In genomic region chr12:41459815-41460214, GRCh38 we compare ENCODE assay signal across 23 cellular contexts.
A peak's percentile ranks its signal among the peaks of the same experiment; 100 is the strongest.
DNase-seq lines count a peak whose midpoint lies in the region; ATAC-seq and TF ChIP-seq lines count a peak whose summit lies in the region.
"Had no signal": no experiment of that assay in that cellular context is flagged by ENCODE, and none has a peak within 500 bp of the region (broad histone marks: within the 10 kb centered on the region; RNA-seq: fewer than 3 reads in every experiment).

No MANE protein-coding gene starts in this region.

- H2AFZ ChIP-seq in PC-3 (ENCODE audit: low read length) (no peak overlapping the region), mammary epithelial cell (ENCODE audit: low read depth, low read length) (no peak overlapping the region)
- H2AFZ ChIP-seq: GM23338 had no signal

- H3K27me3 ChIP-seq in PC-3 (ENCODE audit: low read length), result no peaks in the 10 kb centered on the region
- no peaks in the 10 kb centered on the region for H3K27me3 ChIP-seq in mammary epithelial cell (ENCODE audit: insufficient read depth, low read length)
- H3K27me3 ChIP-seq: BE2C; BLaER1 treated with 17β-estradiol and CSF1 and Interleukin-3, amounts not matched to agents 10 nM and 100 nM had no signal

- no peak for ATAC-seq in PC-3
- ATAC-seq: A549, GM12878, GM23338, HCT116 had no signal

- no peaks in the 10 kb centered on the region for H4K20me1 ChIP-seq in PC-3 (ENCODE audit: low read length)
- no peaks in the 10 kb centered on the region for H4K20me1 ChIP-seq in mammary epithelial cell (ENCODE audit: insufficient read depth, low read length)
- H4K20me1 ChIP-seq: BLaER1 treated with 17β-estradiol and CSF1 and Interleukin-3, amounts not matched to agents 10 nM and 100 nM had no signal

- H3K27ac ChIP-seq in PC-3 (ENCODE audit: low read length), result no peak overlapping the region
- H3K27ac ChIP-seq in mammary epithelial cell (ENCODE audit: insufficient read depth, low read depth, low read length), result no peak overlapping the region
- H3K27ac ChIP-seq: A549; BLaER1 treated with 17β-estradiol and CSF1 and Interleukin-3, amounts not matched to agents 10 nM and 100 nM had no signal

- H3K36me3 ChIP-seq in PC-3 (ENCODE audit: low read depth, low read length) (no peaks in the 10 kb centered on the region), mammary epithelial cell (ENCODE audit: insufficient read depth, low read length) (no peaks in the 10 kb centered on the region)
- H3K36me3 ChIP-seq: BE2C; BLaER1 treated with 17β-estradiol and CSF1 and Interleukin-3, amounts not matched to agents 10 nM and 100 nM had no signal

- no peak for TF ChIP-seq RAD21 in Ishikawa (IDR thresholded peaks at IDR 0.05; ENCODE audit: low read depth)

- no peaks in the 10 kb centered on the region for H3K9me3 ChIP-seq in PC-3 (ENCODE audit: low read length)
- no peaks in the 10 kb centered on the region for H3K9me3 ChIP-seq in mammary epithelial cell (replicated peaks; ENCODE audit: insufficient read depth, low read length)
- H3K9me3 ChIP-seq: A549; BE2C; BLaER1 treated with 17β-estradiol and CSF1 and Interleukin-3, amounts not matched to agents 10 nM and 100 nM had no signal

- dilution Hi-C loops in mammary epithelial cell (cut with HindIII; ENCODE audit: low sequenced_read_pairs), result no loop called here

- intact Hi-C loops in PC-3 (cut with micrococcal nuclease), result no loop called here
- intact Hi-C loops in mammary epithelial cell (cut with micrococcal nuclease), result no loop called here

- H3K4me1 ChIP-seq in PC-3 (ENCODE audit: insufficient read depth, low read length) (no peaks in the 10 kb centered on the region), mammary epithelial cell (ENCODE audit: insufficient read depth, low read length) (no peaks in the 10 kb centered on the region)
- H3K4me1 ChIP-seq: A549; BE2C; BLaER1 treated with 17β-estradiol and CSF1 and Interleukin-3, amounts not matched to agents 10 nM and 100 nM had no signal

- no TSS peak for BruUV-seq in PC-3 (replicated peaks; lab: Mats Ljungman, UMichigan)
- no TSS peak for BruUV-seq in mammary epithelial cell (replicated peaks; lab: Mats Ljungman, UMichigan)

- H3K9ac ChIP-seq in PC-3 (ENCODE audit: low read length), result no peak overlapping the region
- H3K9ac ChIP-seq in mammary epithelial cell (ENCODE audit: insufficient read depth, low read length), result no peak overlapping the region
- H3K9ac ChIP-seq: BLaER1 treated with 17β-estradiol and CSF1 and Interleukin-3, amounts not matched to agents 10 nM and 100 nM had no signal

- H3K79me2 ChIP-seq in PC-3 (ENCODE audit: low read length) (no peaks in the 10 kb centered on the region), mammary epithelial cell (ENCODE audit: insufficient read depth, low read length) (no peaks in the 10 kb centered on the region)

- peak; percentile 59; the same call in 1 of the 2 replicates for TF ChIP-seq EP300 in Ishikawa (IDR thresholded peaks at IDR 0.05; ENCODE audit: borderline replicate concordance)

- in situ Hi-C loops in mammary epithelial cell (cut with MboI; ENCODE audit: low sequenced_read_pairs in 2 of 2), result no loop called here

- no peaks in the 10 kb centered on the region for H3K9me2 ChIP-seq in PC-3 (replicated peaks; ENCODE audit: low read length)

- H3K4me2 ChIP-seq in PC-3 (ENCODE audit: low read length) (no peak overlapping the region), mammary epithelial cell (ENCODE audit: insufficient read depth, low read depth, low read length) (no peak overlapping the region)
- H3K4me2 ChIP-seq: A549; BLaER1 treated with 17β-estradiol and CSF1 and Interleukin-3, amounts not matched to agents 10 nM and 100 nM; GM23338 had no signal

- peak; percentile 33 for DNase-seq in NCI-H1694 treated with DMSO at 0.1 percent for 48 hours (lab: John Stamatoyannopoulos, UW)
- DNase-seq in globus pallidus (ENCODE audit: low spot score), result peak; percentile 32
- peak; percentile 64 for DNase-seq in renal cortical epithelial cell (ENCODE audit: low read depth)
- no peak for DNase-seq in PC-3
- no peak for DNase-seq in mammary epithelial cell
- no peak for DNase-seq in NK-92 treated with Interleukin-12 subunit alpha and Interleukin-12 subunit beta, amount 100 ng/mL, for 24 hours (lab: John Stamatoyannopoulos, UW)
- DNase-seq: 8988T; ACHN; AML-193; BE2C; CD4-positive, alpha-beta T cell; CD8-positive, alpha-beta memory T cell; DMS 273 treated with DMSO at 0.1 percent for 48 hours; DMS79; EL; GDM1; H9 had no signal

- no peaks in the 10 kb centered on the region for H3F3A ChIP-seq in PC-3 (ENCODE audit: low read length, unreplicated experiment)

- CTCF ChIA-PET in PC-3 (lab: Charles Lee), result no interaction called here
- CTCF ChIA-PET in mammary epithelial cell (lab: Charles Lee; ENCODE audit: low non-redundant PET), result no interaction called here

- H3K4me3 ChIP-seq in PC-3 (ENCODE audit: low read length), result no peak overlapping the region
- no peak overlapping the region for H3K4me3 ChIP-seq in mammary epithelial cell (replicated peaks in 1 of 3; ENCODE audit: insufficient read depth in 1 of 3, low read depth in 2 of 3, low read length in 3 of 3)
- H3K4me3 ChIP-seq: A549; BLaER1 treated with 17β-estradiol and CSF1 and Interleukin-3, amounts not matched to agents 10 nM and 100 nM; GM12878; GM23338 had no signal

- TF ChIP-seq CTCF in PC-3 (conservative IDR thresholded peaks at IDR 0.05; ENCODE audit: low read depth, low read length), result no peak
- TF ChIP-seq CTCF in mammary epithelial cell (conservative IDR thresholded peaks at IDR 0.05 in 1 of 2, IDR thresholded peaks at IDR 0.05 in 1 of 2; ENCODE audit: extremely low read depth in 1 of 2, insufficient read depth in 1 of 2, low read depth in 1 of 2, low read length in 2 of 2), result no peak

- POLR2A ChIA-PET in PC-3 (lab: Charles Lee; ENCODE audit: unreplicated experiment), result no interaction called here

- WGBS in mammary epithelial cell (ENCODE audit: low coverage, missing lambda C conversion rate), result 69% methylated on average over 1 of the region's 1 CpG

TF ChIP-seq in Ishikawa, 13 proteins besides CTCF, POLR2A, EP300 and RAD21:
- no peak for TF ChIP-seq EGR1 (IDR thresholded peaks at IDR 0.05)
- TF ChIP-seq YY1 (IDR thresholded peaks at IDR 0.05; ENCODE audit: low read depth), result no peak
- no peak for TF ChIP-seq USF1 (IDR thresholded peaks at IDR 0.05)
- no peak for TF ChIP-seq CREB1 (IDR thresholded peaks at IDR 0.05; ENCODE audit: low read depth)
- peak; percentile 58; the same call in 1 of the 2 replicates for TF ChIP-seq NFIC (IDR thresholded peaks at IDR 0.05)
- TF ChIP-seq TAF1 (IDR thresholded peaks at IDR 0.05; ENCODE audit: low read depth), result no peak
- TF ChIP-seq FOXM1 (IDR thresholded peaks at IDR 0.05; ENCODE audit: borderline replicate concordance, low read depth), result peak; percentile 25; the same call in 1 of the 2 replicates
- TF ChIP-seq CEBPB (IDR thresholded peaks at IDR 0.05), result peak; percentile 56
- TF ChIP-seq REST (IDR thresholded peaks at IDR 0.05; ENCODE audit: low read depth), result no peak
- TF ChIP-seq TEAD4 (IDR thresholded peaks at IDR 0.05), result peak; percentile 55
- no peak for TF ChIP-seq MAX (IDR thresholded peaks at IDR 0.05)
- peak; percentile 36; the same call in 1 of the 2 replicates for TF ChIP-seq TCF12 (IDR thresholded peaks at IDR 0.05; ENCODE audit: low read depth)
- TF ChIP-seq ZBTB7A (IDR thresholded peaks at IDR 0.05; ENCODE audit: low read depth), result no peak

Comparison
In these comparisons a context has a peak if more than half of its experiments do, and no peak if none do; other contexts are left out.
1. DNase-seq: peak in NCI-H1694 treated with DMSO at 0.1 percent for 48 hours (single experiment), globus pallidus (single experiment) and renal cortical epithelial cell (single experiment); none in PC-3 (single experiment), mammary epithelial cell (single experiment) and NK-92 treated with Interleukin-12 subunit alpha and Interleukin-12 subunit beta, amount 100 ng/mL, for 24 hours (single experiment).